Comparison of ENCODE assay signal across 10 cellular contexts in the genomic region with DNA sequence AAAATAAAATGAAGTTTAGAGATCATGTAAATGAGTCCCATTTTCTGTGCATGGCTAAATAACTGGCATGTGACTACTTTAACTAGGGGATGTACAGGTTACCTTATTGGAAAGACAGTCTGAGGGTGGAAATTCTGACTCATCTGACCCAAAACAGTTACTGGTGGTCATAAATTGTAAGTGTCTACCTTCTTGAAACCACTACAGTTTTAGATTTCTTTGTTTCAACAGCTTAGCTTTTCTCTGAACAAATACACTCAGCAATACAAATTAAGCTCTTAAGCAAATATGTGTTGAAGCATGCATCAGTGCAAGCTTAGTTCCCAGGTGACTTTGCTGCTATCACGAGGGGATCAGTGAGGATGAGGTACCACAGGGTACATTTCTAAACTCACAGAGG.
DNase-seq lines count a peak whose midpoint lies in the region; ATAC-seq and TF ChIP-seq lines count a peak whose summit lies in the region.
"Had no signal": no experiment of that assay in that cellular context is flagged by ENCODE, and none has a peak within 500 bp of the region (broad histone marks: within the 10 kb centered on the region; RNA-seq: fewer than 3 reads in every experiment).

No MANE protein-coding gene starts in this region.

- H3K36me3 ChIP-seq in left lung, result no peaks in the 10 kb centered on the region

- intact Hi-C loops in activated CD4-positive, alpha-beta memory T cell treated with anti-CD3 and anti-CD28 coated beads for 36 hours (cut with micrococcal nuclease), result loop anchor here (2.0 kb wide), 1 partner anchor 49 kb away; no protein-coding TSS in a partner anchor
- intact Hi-C loops in left lung (cut with DNase I), result no loop called here

- no peaks in the 10 kb centered on the region for H3K36me3 Mint-ChIP-seq in activated CD4-positive, alpha-beta memory T cell treated with anti-CD3 and anti-CD28 coated beads for 36 hours
- no peaks in the 10 kb centered on the region for H3K36me3 Mint-ChIP-seq in activated CD4-positive, alpha-beta memory T cell treated with anti-CD3 and anti-CD28 coated beads, Interleukin-2, amount 10 ng/mL, durations not matched to agents 7 days and 5 days (ENCODE audit: low read depth)

- peak overlapping the region; percentile 14 for H3K27ac Mint-ChIP-seq in activated CD4-positive, alpha-beta memory T cell treated with anti-CD3 and anti-CD28 coated beads for 36 hours
- H3K27ac Mint-ChIP-seq in activated CD4-positive, alpha-beta memory T cell treated with anti-CD3 and anti-CD28 coated beads, Interleukin-2, amount 10 ng/mL, durations not matched to agents 7 days and 5 days, result no peak overlapping the region
- H3K27ac Mint-ChIP-seq: dendritic cell treated with granulocyte-macrophage colony-stimulating factor and Interleukin-4, amounts not matched to agents 40 ng/mL and 50 ng/mL, for 4 days had no signal

- no peak for DNase-seq in activated CD4-positive, alpha-beta memory T cell treated with anti-CD3 and anti-CD28 coated beads for 36 hours
- DNase-seq in activated CD4-positive, alpha-beta memory T cell treated with anti-CD3 and anti-CD28 coated beads, Interleukin-2, amount 10 ng/mL, durations not matched to agents 7 days and 5 days, result no peak
- DNase-seq in left lung, result no peak
- no peak for DNase-seq in ACHN
- no peak for DNase-seq in hepatic stellate cell (ENCODE audit: low spot score)

- H3K27me3 ChIP-seq in left lung, result no peaks in the 10 kb centered on the region

- no peak overlapping the region for H3K4me3 ChIP-seq in left lung
- H3K4me3 ChIP-seq: K562 had no signal

- H3K4me1 ChIP-seq in left lung, result peaks cover 0 to 24% of the 10 kb centered on the region in 2 donors

- in situ Hi-C loops in ACHN (cut with HindIII; ENCODE audit: low pct_ligation_motif_present, low pct_unique_long_range_greater_than_20kb, low sequenced_read_pairs), result no loop called here

- H3K27me3 Mint-ChIP-seq in activated CD4-positive, alpha-beta memory T cell treated with anti-CD3 and anti-CD28 coated beads for 36 hours, result no peaks in the 10 kb centered on the region
- no peaks in the 10 kb centered on the region for H3K27me3 Mint-ChIP-seq in activated CD4-positive, alpha-beta memory T cell treated with anti-CD3 and anti-CD28 coated beads, Interleukin-2, amount 10 ng/mL, durations not matched to agents 7 days and 5 days
- H3K27me3 Mint-ChIP-seq: dendritic cell treated with granulocyte-macrophage colony-stimulating factor and Interleukin-4, amounts not matched to agents 40 ng/mL and 50 ng/mL, for 4 days had no signal

- H3K4me1 Mint-ChIP-seq in activated CD4-positive, alpha-beta memory T cell treated with anti-CD3 and anti-CD28 coated beads for 36 hours (ENCODE audit: low read depth), result peaks cover 6% of the 10 kb centered on the region
- H3K4me1 Mint-ChIP-seq in activated CD4-positive, alpha-beta memory T cell treated with anti-CD3 and anti-CD28 coated beads, Interleukin-2, amount 10 ng/mL, durations not matched to agents 7 days and 5 days, result peaks cover 9% of the 10 kb centered on the region

- TF ChIP-seq CTCF in left lung (IDR thresholded peaks at IDR 0.05), result no peak

- ATAC-seq in GM21717 (IDR thresholded peaks at IDR 0.05; ENCODE audit: unreplicated experiment) (peak; percentile 54), HG03575 (IDR thresholded peaks at IDR 0.05; ENCODE audit: extremely low read depth, insufficient number of reproducible peaks, low FRiP score, unreplicated experiment) (peak; percentile 53), left lung (peak; percentile 34), GM19035 (IDR thresholded peaks at IDR 0.05; ENCODE audit: unreplicated experiment) (no peak)
- ATAC-seq: K562 had no signal

- no peak overlapping the region for H3K27ac ChIP-seq in left lung

- CTCF ChIA-PET in activated CD4-positive, alpha-beta memory T cell treated with anti-CD3 and anti-CD28 coated beads for 36 hours (lab: Charles Lee), result interaction anchor here (0.5 to 1.7 kb wide), 3 partner anchors 89 to 991 kb away, joined by 3 to 5 read pairs (median 4); no protein-coding TSS in a partner anchor
- CTCF ChIA-PET in activated CD4-positive, alpha-beta memory T cell treated with anti-CD3 and anti-CD28 coated beads, Interleukin-2, amount 10 ng/mL, durations not matched to agents 7 days and 5 days (lab: Charles Lee), result interaction anchor here (1.5 kb wide), 1 partner anchor 113 kb away, joined by 3 read pairs; no protein-coding TSS in a partner anchor

- H3K9me3 ChIP-seq in left lung, result no peaks in the 10 kb centered on the region

- POLR2A ChIA-PET in activated CD4-positive, alpha-beta memory T cell treated with anti-CD3 and anti-CD28 coated beads for 36 hours (lab: Charles Lee), result no interaction called here
- POLR2A ChIA-PET in activated CD4-positive, alpha-beta memory T cell treated with anti-CD3 and anti-CD28 coated beads, Interleukin-2, amount 10 ng/mL, durations not matched to agents 7 days and 5 days (lab: Charles Lee), result no interaction called here

- H3K4me3 Mint-ChIP-seq in activated CD4-positive, alpha-beta memory T cell treated with anti-CD3 and anti-CD28 coated beads for 36 hours, result no peak overlapping the region
- no peak overlapping the region for H3K4me3 Mint-ChIP-seq in activated CD4-positive, alpha-beta memory T cell treated with anti-CD3 and anti-CD28 coated beads, Interleukin-2, amount 10 ng/mL, durations not matched to agents 7 days and 5 days
- H3K4me3 Mint-ChIP-seq: dendritic cell treated with granulocyte-macrophage colony-stimulating factor and Interleukin-4, amounts not matched to agents 40 ng/mL and 50 ng/mL, for 4 days had no signal

- no peaks in the 10 kb centered on the region for H3K9me3 Mint-ChIP-seq in activated CD4-positive, alpha-beta memory T cell treated with anti-CD3 and anti-CD28 coated beads for 36 hours
- H3K9me3 Mint-ChIP-seq in activated CD4-positive, alpha-beta memory T cell treated with anti-CD3 and anti-CD28 coated beads, Interleukin-2, amount 10 ng/mL, durations not matched to agents 7 days and 5 days, result no peaks in the 10 kb centered on the region
- H3K9me3 Mint-ChIP-seq: dendritic cell treated with granulocyte-macrophage colony-stimulating factor and Interleukin-4, amounts not matched to agents 40 ng/mL and 50 ng/mL, for 4 days had no signal
